ENCODE assay signal across 1 cellular context in genomic region chr6:167398214-167399050, GRCh38.
TF ChIP-seq lines count a peak whose summit lies in the region.

No MANE protein-coding gene starts in this region.

TF ChIP-seq in HepG2, 621 proteins besides CTCF, POLR2A, EP300 and RAD21 (continued from another document and continues in another):
- TF ChIP-seq BRF2 (CRISPR knock-in tag; IDR thresholded peaks at IDR 0.05), result peak; percentile 89; the same call in 1 of the 2 replicates
- no peak; the same call in 1 of the 2 replicates for TF ChIP-seq ZNF230 (CRISPR knock-in tag; IDR thresholded peaks at IDR 0.05)
- TF ChIP-seq FOXA1 (IDR thresholded peaks at IDR 0.05), result 0 out of 2 replicates have a peak, but pooled peaks have one; percentile 39
- peak; percentile 97 for TF ChIP-seq FOXA1 (CRISPR knock-in tag; IDR thresholded peaks at IDR 0.05)
- no peak for TF ChIP-seq ZNF234 (CRISPR knock-in tag; conservative IDR thresholded peaks at IDR 0.05)
- peak; percentile 42; the same call in 1 of the 2 replicates for TF ChIP-seq ATF3 (CRISPR knock-in tag; IDR thresholded peaks at IDR 0.05)
- peak; percentile 87 for TF ChIP-seq TBL1XR1 (IDR thresholded peaks at IDR 0.05; ENCODE audit: borderline replicate concordance, low read length, partially characterized antibody)
- TF ChIP-seq ZNF672 (CRISPR knock-in tag; IDR thresholded peaks at IDR 0.05), result 0 out of 2 replicates have a peak, but pooled peaks have one; percentile 56
- peak; percentile 97 for TF ChIP-seq HOXA3 (CRISPR knock-in tag; IDR thresholded peaks at IDR 0.05)
- peak; percentile 96; the same call in 1 of the 2 replicates for TF ChIP-seq ZHX1 (CRISPR knock-in tag; IDR thresholded peaks at IDR 0.05; ENCODE audit: low read depth)
- TF ChIP-seq REL (CRISPR knock-in tag; conservative IDR thresholded peaks at IDR 0.05), result no peak
- TF ChIP-seq ZNF550 (CRISPR knock-in tag; IDR thresholded peaks at IDR 0.05; ENCODE audit: borderline replicate concordance), result 0 out of 2 replicates have a peak, but pooled peaks have one; percentile 63
- TF ChIP-seq ZKSCAN8 (CRISPR knock-in tag; IDR thresholded peaks at IDR 0.05; ENCODE audit: borderline replicate concordance), result peak; percentile 93
- TF ChIP-seq ZNF142 (CRISPR knock-in tag; IDR thresholded peaks at IDR 0.05), result 0 out of 2 replicates have a peak, but pooled peaks have one; percentile 71
- peak; percentile 84; the same call in 1 of the 2 replicates for TF ChIP-seq ZNF530 (CRISPR knock-in tag; IDR thresholded peaks at IDR 0.05; ENCODE audit: low read depth)
- TF ChIP-seq DRAP1 (CRISPR knock-in tag; IDR thresholded peaks at IDR 0.05), result peak; percentile 60
- TF ChIP-seq TP53 (CRISPR knock-in tag; conservative IDR thresholded peaks at IDR 0.05), result 0 out of 2 replicates have a peak, but pooled peaks have one; percentile 64
- TF ChIP-seq ZBTB8A (CRISPR knock-in tag; IDR thresholded peaks at IDR 0.05; ENCODE audit: borderline replicate concordance, low read depth), result no peak
- TF ChIP-seq SYNCRIP (IDR thresholded peaks at IDR 0.05; ENCODE audit: insufficient read depth, low read depth, low read length), result no peak
- TF ChIP-seq ZNF546 (CRISPR knock-in tag; conservative IDR thresholded peaks at IDR 0.05), result no peak; the same call in 1 of the 2 replicates
- TF ChIP-seq ZBTB25 (CRISPR knock-in tag; IDR thresholded peaks at IDR 0.05), result peak; percentile 66
- TF ChIP-seq HINFP (CRISPR knock-in tag; IDR thresholded peaks at IDR 0.05; ENCODE audit: low read depth), result peak; percentile 64; the same call in 1 of the 2 replicates
- TF ChIP-seq YY1 (IDR thresholded peaks at IDR 0.05; ENCODE audit: insufficient read depth, insufficient replicate concordance, low read depth, low read length), result no peak
- peak; percentile 92 for TF ChIP-seq MEIS2 (CRISPR knock-in tag; IDR thresholded peaks at IDR 0.05)
- peak; percentile 89 for TF ChIP-seq ATF2 (CRISPR knock-in tag; IDR thresholded peaks at IDR 0.05)
- TF ChIP-seq HMGXB4 (CRISPR knock-in tag; IDR thresholded peaks at IDR 0.05; ENCODE audit: borderline replicate concordance in 1 of 2, low read depth in 1 of 2), result peak in 1 of 2 experiments; percentile 83; a peak in 1 of 4 replicates
- TF ChIP-seq FLYWCH1 (CRISPR knock-in tag; IDR thresholded peaks at IDR 0.05), result no peak
- peak in 1 of 2 experiments; percentile 74; a peak in 1 of 4 replicates for TF ChIP-seq ATF4 (CRISPR knock-in tag; IDR thresholded peaks at IDR 0.05)
- TF ChIP-seq PHF8 (CRISPR knock-in tag; IDR thresholded peaks at IDR 0.05), result peak; percentile 51
- no peak for TF ChIP-seq ZNF782 (CRISPR knock-in tag; IDR thresholded peaks at IDR 0.05; ENCODE audit: borderline replicate concordance)
- TF ChIP-seq ZNF562 (CRISPR knock-in tag; IDR thresholded peaks at IDR 0.05; ENCODE audit: borderline replicate concordance), result no peak
- TF ChIP-seq KDM3A (CRISPR knock-in tag; IDR thresholded peaks at IDR 0.05; ENCODE audit: low read depth), result peak; percentile 99
- no peak; the same call in 1 of the 2 replicates for TF ChIP-seq TIGD3 (CRISPR knock-in tag; IDR thresholded peaks at IDR 0.05; ENCODE audit: borderline replicate concordance)
- peak; percentile 95 for TF ChIP-seq RFXAP (CRISPR knock-in tag; IDR thresholded peaks at IDR 0.05; ENCODE audit: borderline replicate concordance)
- TF ChIP-seq LBX2 (CRISPR knock-in tag; IDR thresholded peaks at IDR 0.05; ENCODE audit: borderline replicate concordance), result no peak
